6 cellular contexts compared by ENCODE assay signal in the genomic region with DNA sequence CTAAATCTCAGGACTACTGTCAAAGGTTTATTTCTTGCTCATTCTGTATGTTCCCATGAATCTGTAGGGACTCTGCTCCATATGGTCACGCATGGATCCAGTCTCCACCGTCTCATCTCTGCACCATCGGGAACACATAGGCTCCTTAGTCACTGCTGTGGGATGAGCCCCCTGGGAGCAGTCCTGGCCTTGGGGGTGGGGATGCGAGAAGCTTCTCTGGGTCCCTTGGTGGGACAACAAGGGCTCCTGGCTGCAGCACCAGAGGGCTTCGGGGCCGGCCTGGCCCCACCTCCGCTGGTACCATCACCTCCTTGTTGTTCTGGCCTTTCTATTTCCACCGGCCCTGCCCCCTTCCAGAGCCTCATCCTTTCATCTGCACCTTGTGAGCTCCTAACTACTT.
"Had no signal": no experiment of that assay in that cellular context is flagged by ENCODE, and none has a peak within 500 bp of the region (broad histone marks: within the 10 kb centered on the region; RNA-seq: fewer than 3 reads in every experiment).

No MANE protein-coding gene starts in this region.

- H2AFZ ChIP-seq: GM23338 had no signal

- H3K4me3 ChIP-seq: GM23338 had no signal

- DNase-seq: H9, HCEC 1CT, IMR-90 had no signal

- FAIRE-seq: H1, H54 had no signal

- H3K4me2 ChIP-seq: GM23338 had no signal
